Comparison of ENCODE assay signal across 1 cellular context in genomic region chr4:61160484-61160883, GRCh38.
TF ChIP-seq lines count a peak whose summit lies in the region.

No MANE protein-coding gene starts in this region.

TF ChIP-seq in WTC11, 78 proteins besides CTCF, POLR2A, EP300 and RAD21 (continued from another document):
- TF ChIP-seq ZNF281 (CRISPR knock-in tag; IDR thresholded peaks at IDR 0.05), result no peak
- TF ChIP-seq EMX1 (CRISPR knock-in tag; IDR thresholded peaks at IDR 0.05), result no peak
- TF ChIP-seq ARID4B (CRISPR knock-in tag; IDR thresholded peaks at IDR 0.05; ENCODE audit: borderline replicate concordance), result no peak
